Comparison of ENCODE assay signal across 8 cellular contexts in genomic region chr11:18633256-18634139, GRCh38. TPM values are rescaled to one million over a fixed set of nuclear protein-coding genes. Genes with fewer than 3 reads are reported as not detected.
DNase-seq lines count a peak whose midpoint lies in the region; ATAC-seq and TF ChIP-seq lines count a peak whose summit lies in the region.

No MANE protein-coding gene starts in this region.

- peaks cover 42% of the 10 kb centered on the region for H3K4me1 Mint-ChIP-seq in CD4-positive, alpha-beta T cell (ENCODE audit: low read depth)
- peaks cover 25% of the 10 kb centered on the region for H3K4me1 Mint-ChIP-seq in activated CD4-positive, alpha-beta memory T cell treated with anti-CD3 and anti-CD28 coated beads, Interleukin-2, amount 10 ng/mL, durations not matched to agents 7 days and 5 days

- no peak for TF ChIP-seq POLR2A in gastroesophageal sphincter (IDR thresholded peaks at IDR 0.05)

- H3K4me3 Mint-ChIP-seq in CD4-positive, alpha-beta T cell, result peak overlapping the region; percentile 96
- peak overlapping the region; percentile 86 for H3K4me3 Mint-ChIP-seq in activated CD4-positive, alpha-beta memory T cell treated with anti-CD3 and anti-CD28 coated beads, Interleukin-2, amount 10 ng/mL, durations not matched to agents 7 days and 5 days

- H3K9ac ChIP-seq in skeletal muscle satellite cell (ENCODE audit: low read depth, low read length), result peak overlapping the region; percentile 95

- no peak for TF ChIP-seq CTCF in CD4-positive, alpha-beta T cell (IDR thresholded peaks at IDR 0.05)
- no peak for TF ChIP-seq CTCF in gastroesophageal sphincter (IDR thresholded peaks at IDR 0.05)
- TF ChIP-seq CTCF in GM10266 (IDR thresholded peaks at IDR 0.05; ENCODE audit: control insufficient read depth, insufficient read depth, low read depth, missing control alignments), result no peak

- CTCF ChIA-PET in CD4-positive, alpha-beta T cell (lab: Charles Lee), result interaction anchor here (0.5 to 1.5 kb wide), 8 partner anchors 18 to 528 kb away, joined by 3 to 6 read pairs (median 3); partner anchors contain the start of gene SAAL1
- CTCF ChIA-PET in activated CD4-positive, alpha-beta memory T cell treated with anti-CD3 and anti-CD28 coated beads, Interleukin-2, amount 10 ng/mL, durations not matched to agents 7 days and 5 days (lab: Charles Lee), result interaction anchor here (0.7 to 3.9 kb wide), 18 partner anchors 8 to 390 kb away, joined by 3 to 40 read pairs (median 4); partner anchors contain the start of genes TSG101 and UEVLD

- no peak for ATAC-seq in CD4-positive, alpha-beta T cell (ENCODE audit: poor library complexity)
- ATAC-seq in HG03280 (IDR thresholded peaks at IDR 0.05; ENCODE audit: unreplicated experiment) (peak; percentile 55), gastroesophageal sphincter (no peak)

- H3K27me3 ChIP-seq in CD4-positive, alpha-beta T cell (ENCODE audit: control insufficient read depth, insufficient read depth, low read length), result no peaks in the 10 kb centered on the region
- H3K27me3 ChIP-seq in gastroesophageal sphincter (no peaks in the 10 kb centered on the region), skeletal muscle satellite cell (ENCODE audit: control insufficient read depth, insufficient read depth, low read length) (no peaks in the 10 kb centered on the region)

- peaks cover 25% of the 10 kb centered on the region for H3K36me3 Mint-ChIP-seq in CD4-positive, alpha-beta T cell (ENCODE audit: low read depth)
- H3K36me3 Mint-ChIP-seq in activated CD4-positive, alpha-beta memory T cell treated with anti-CD3 and anti-CD28 coated beads, Interleukin-2, amount 10 ng/mL, durations not matched to agents 7 days and 5 days (ENCODE audit: low read depth), result peaks cover 9% of the 10 kb centered on the region

- H3K4me2 ChIP-seq in skeletal muscle satellite cell (ENCODE audit: low read length), result peak overlapping the region; percentile 92

- 12 to 13% methylated on average over 9 to 19 of the region's 31 CpGs for WGBS in gastroesophageal sphincter (ENCODE audit: low coverage in 1 of 2), 2 donors

- H3K4me1 ChIP-seq in gastroesophageal sphincter (peaks cover 0 to 58% (median 10%) of the 10 kb centered on the region in 3 donors), skeletal muscle satellite cell (ENCODE audit: control insufficient read depth, insufficient read depth, low read length) (peaks cover 5% of the 10 kb centered on the region)

- POLR2A ChIA-PET in CD4-positive, alpha-beta T cell (lab: Charles Lee), result interaction anchor here (0.8 to 5.2 kb wide), 20 partner anchors 15 to 1557 kb away, joined by 3 to 54 read pairs (median 6); partner anchors contain the start of genes GTF2H1, HPS5, LDHA and RPS13
- POLR2A ChIA-PET in activated CD4-positive, alpha-beta memory T cell treated with anti-CD3 and anti-CD28 coated beads, Interleukin-2, amount 10 ng/mL, durations not matched to agents 7 days and 5 days (lab: Charles Lee), result interaction anchor here (0.6 to 8.4 kb wide), 30 partner anchors 12 to 621 kb away, joined by 3 to 211 read pairs (median 5); partner anchors contain the start of genes GTF2H1, HPS5, LDHA and SAA1

- no peak for TF ChIP-seq EP300 in gastroesophageal sphincter (IDR thresholded peaks at IDR 0.05)

- H3K27ac Mint-ChIP-seq in CD4-positive, alpha-beta T cell, result peak overlapping the region; percentile 97
- H3K27ac Mint-ChIP-seq in activated CD4-positive, alpha-beta memory T cell treated with anti-CD3 and anti-CD28 coated beads, Interleukin-2, amount 10 ng/mL, durations not matched to agents 7 days and 5 days, result peak overlapping the region; percentile 92

- H3K36me3 ChIP-seq in gastroesophageal sphincter (no peaks in the 10 kb centered on the region), skeletal muscle satellite cell (ENCODE audit: insufficient read depth, low read length) (no peaks in the 10 kb centered on the region)

- DNase-seq in CD4-positive, alpha-beta T cell, result peak in 1 of 10 experiments; percentile 6
- peak; percentile 42 for DNase-seq in GM19238 (ENCODE audit: insufficient read length, low spot score)
- peak; percentile 58 for DNase-seq in activated CD4-positive, alpha-beta memory T cell treated with anti-CD3 and anti-CD28 coated beads, Interleukin-2, amount 10 ng/mL, durations not matched to agents 7 days and 5 days
- DNase-seq in DMS153 (lab: John Stamatoyannopoulos, UW), result no peak
- no peak for DNase-seq in GM10266 (ENCODE audit: extremely low spot score)

- intact Hi-C loops in CD4-positive, alpha-beta T cell (cut with DNase I, micrococcal nuclease), result loop anchor here (1.0 to 10.0 kb wide), 13 partner anchors 15 to 1559 kb away; partner anchors contain the start of genes GTF2H1 (in 2 of the 2), HPS5 (in 2 of the 2), LDHA (in 1 of the 2) and RPS13 (in 1 of the 2)

- H3K4me3 ChIP-seq in gastroesophageal sphincter (peak overlapping the region; percentile 82 to 91), skeletal muscle satellite cell (ENCODE audit: low read length) (peak overlapping the region; percentile 89)

- no peaks in the 10 kb centered on the region for H3K9me3 ChIP-seq in CD4-positive, alpha-beta T cell (ENCODE audit: control insufficient read depth, low read length)
- no peaks in the 10 kb centered on the region for H3K9me3 ChIP-seq in gastroesophageal sphincter
- H3K9me3 ChIP-seq in skeletal muscle satellite cell (replicated peaks; ENCODE audit: low read length), result no peaks in the 10 kb centered on the region

- H3K9me3 Mint-ChIP-seq in CD4-positive, alpha-beta T cell, result no peaks in the 10 kb centered on the region
- no peaks in the 10 kb centered on the region for H3K9me3 Mint-ChIP-seq in activated CD4-positive, alpha-beta memory T cell treated with anti-CD3 and anti-CD28 coated beads, Interleukin-2, amount 10 ng/mL, durations not matched to agents 7 days and 5 days

- H3K27ac ChIP-seq in CD4-positive, alpha-beta T cell (ENCODE audit: low read depth, low read length), result peak overlapping the region; percentile 88
- H3K27ac ChIP-seq in gastroesophageal sphincter, result peak overlapping the region; percentile 56 to 95 (median 94)

- H3K27me3 Mint-ChIP-seq in CD4-positive, alpha-beta T cell, result no peaks in the 10 kb centered on the region
- no peaks in the 10 kb centered on the region for H3K27me3 Mint-ChIP-seq in activated CD4-positive, alpha-beta memory T cell treated with anti-CD3 and anti-CD28 coated beads, Interleukin-2, amount 10 ng/mL, durations not matched to agents 7 days and 5 days

RNA-seq across cellular contexts. Expression of gene SPTY2D1, which starts 0.6 kb away (rescaled TPM):
- 10 to 100 TPM; 58.7 to 66.0 TPM for total RNA-seq in CD4-positive, alpha-beta T cell
- 10 to 100 TPM; 30.8 to 32.8 TPM for total RNA-seq in activated CD4-positive, alpha-beta memory T cell treated with anti-CD3 and anti-CD28 coated beads, Interleukin-2, amount 10 ng/mL, durations not matched to agents 7 days and 5 days
- 10 to 100 TPM; 16.3 to 30.1 (median 25.3) TPM for total RNA-seq in gastroesophageal sphincter
- total RNA-seq in skeletal muscle satellite cell (2012; rRNA removed), result 17.0 and 21.3 TPM in 2 replicates

RNA-seq across cellular contexts. Expression of gene MISFA, which starts 33.9 kb away (rescaled TPM):
- total RNA-seq in CD4-positive, alpha-beta T cell, result under 1 TPM in 1 of 2 experiments, not detected in 1; 0.56 TPM
- total RNA-seq in activated CD4-positive, alpha-beta memory T cell treated with anti-CD3 and anti-CD28 coated beads, Interleukin-2, amount 10 ng/mL, durations not matched to agents 7 days and 5 days, result 1 to 10 TPM; 1.3 to 2.1 TPM
- 10 to 100 TPM in 2 of 4 donors, 1 to 10 TPM in 1, not detected in 1; 4.2 to 13.9 (median 10.4) TPM for total RNA-seq in gastroesophageal sphincter
- total RNA-seq in skeletal muscle satellite cell (2012; rRNA removed), result 0.22 TPM in 1 of 2 replicates, not detected in the other

RNA-seq across cellular contexts. Expression of gene UEVLD, which starts 45.0 kb away (rescaled TPM):
- 1 to 10 TPM; 1.5 to 2.9 TPM for total RNA-seq in CD4-positive, alpha-beta T cell
- total RNA-seq in activated CD4-positive, alpha-beta memory T cell treated with anti-CD3 and anti-CD28 coated beads, Interleukin-2, amount 10 ng/mL, durations not matched to agents 7 days and 5 days, result 10 to 100 TPM; 23.3 to 26.1 TPM
- total RNA-seq in gastroesophageal sphincter, result 10 to 100 TPM; 33.7 to 45.6 (median 38.9) TPM
- total RNA-seq in skeletal muscle satellite cell (2012; rRNA removed), result 25.3 and 31.9 TPM in 2 replicates

Comparison
In these comparisons a context has a peak if more than half of its experiments do, and no peak if none do; other contexts are left out.
1. DNase-seq: peak in GM19238 (single experiment) and activated CD4-positive, alpha-beta memory T cell treated with anti-CD3 and anti-CD28 coated beads, Interleukin-2, amount 10 ng/mL, durations not matched to agents 7 days and 5 days (single experiment); none in DMS153 (single experiment) and GM10266 (single experiment).
2. RNA of gene UEVLD, which starts 45.0 kb away (total RNA-seq): 33.7 to 45.6 TPM in gastroesophageal sphincter and 23.3 to 26.1 TPM in activated CD4-positive, alpha-beta memory T cell treated with anti-CD3 and anti-CD28 coated beads, Interleukin-2, amount 10 ng/mL, durations not matched to agents 7 days and 5 days; 1.5 to 2.9 TPM in CD4-positive, alpha-beta T cell; every median in the first group is over 4 times any median in the second.